14 cellular contexts compared by ENCODE assay signal in genomic region chr2:64737547-64737946, GRCh38.
A peak's percentile ranks its signal among the peaks of the same experiment; 100 is the strongest.
DNase-seq lines count a peak whose midpoint lies in the region; ATAC-seq and TF ChIP-seq lines count a peak whose summit lies in the region.
"Had no signal": no experiment of that assay in that cellular context is flagged by ENCODE, and none has a peak within 500 bp of the region (broad histone marks: within the 10 kb centered on the region; RNA-seq: fewer than 3 reads in every experiment).

No MANE protein-coding gene starts in this region.

- no peak overlapping the region for H3K4me3 Mint-ChIP-seq in activated CD4-positive, alpha-beta T cell treated with anti-CD3 and anti-CD28 coated beads, Interleukin-2, amount 10 ng/mL, durations not matched to agents 7 days and 5 days
- no peak overlapping the region for H3K4me3 Mint-ChIP-seq in T-helper 17 cell

- H3K9me3 Mint-ChIP-seq in activated CD4-positive, alpha-beta T cell treated with anti-CD3 and anti-CD28 coated beads, Interleukin-2, amount 10 ng/mL, durations not matched to agents 7 days and 5 days, result no peaks in the 10 kb centered on the region

- TF ChIP-seq CTCF in coronary artery (IDR thresholded peaks at IDR 0.05), result no peak

- H3K27ac Mint-ChIP-seq in activated CD4-positive, alpha-beta T cell treated with anti-CD3 and anti-CD28 coated beads, Interleukin-2, amount 10 ng/mL, durations not matched to agents 7 days and 5 days, result no peak overlapping the region
- peak overlapping the region; percentile 11 for H3K27ac Mint-ChIP-seq in T-helper 17 cell

- peaks cover 16% of the 10 kb centered on the region for H3K36me3 Mint-ChIP-seq in activated CD4-positive, alpha-beta T cell treated with anti-CD3 and anti-CD28 coated beads, Interleukin-2, amount 10 ng/mL, durations not matched to agents 7 days and 5 days (ENCODE audit: low read depth)
- H3K36me3 Mint-ChIP-seq in T-helper 17 cell (ENCODE audit: low read depth), result no peaks in the 10 kb centered on the region

- no peaks in the 10 kb centered on the region for H3K9me3 ChIP-seq in T-helper 17 cell (ENCODE audit: control insufficient read depth, low read length, poor library complexity, severe bottlenecking)
- H3K9me3 ChIP-seq: A549, gastrocnemius medialis had no signal

- DNase-seq in activated CD4-positive, alpha-beta T cell treated with anti-CD3 and anti-CD28 coated beads, Interleukin-2, amount 10 ng/mL, durations not matched to agents 7 days and 5 days, result peak; percentile 19
- DNase-seq in activated CD4-positive, alpha-beta T cell treated with anti-CD3 and anti-CD28 coated beads, Interleukin-2, amount 50 U/mL, for 48 hours, result no peak
- DNase-seq in T-helper 17 cell (no peak), renal cortical epithelial cell (ENCODE audit: low read depth) (peak; percentile 44), coronary artery (ENCODE audit: low spot score) (no peak), glomerular visceral epithelial cell (ENCODE audit: extremely low spot score) (no peak)
- DNase-seq in activated CD8-positive, alpha-beta memory T cell treated with anti-CD3 and anti-CD28 coated beads for 24 hours, result no peak
- DNase-seq: DND-41; gastrocnemius medialis; NCI-H2081; occipital lobe; stimulated activated naive CD4-positive, alpha-beta T cell treated with Interleukin-2 at 50 U/mL for 16 hours had no signal

- ATAC-seq in GM21786 (IDR thresholded peaks at IDR 0.05; ENCODE audit: unreplicated experiment) (peak; percentile 57), T-helper 17 cell (no peak)
- ATAC-seq: A549, gastrocnemius medialis had no signal

- H3K4me3 ChIP-seq in coronary artery, result no peak overlapping the region
- H3K4me3 ChIP-seq: A549, gastrocnemius medialis had no signal

- H3K27ac ChIP-seq in coronary artery, result no peak overlapping the region
- H3K27ac ChIP-seq: A549, gastrocnemius medialis had no signal

- H3K4me1 Mint-ChIP-seq in activated CD4-positive, alpha-beta T cell treated with anti-CD3 and anti-CD28 coated beads, Interleukin-2, amount 10 ng/mL, durations not matched to agents 7 days and 5 days, result peaks cover 37% of the 10 kb centered on the region
- peaks cover 10% of the 10 kb centered on the region for H3K4me1 Mint-ChIP-seq in T-helper 17 cell

- POLR2A ChIA-PET in activated CD4-positive, alpha-beta T cell treated with anti-CD3 and anti-CD28 coated beads, Interleukin-2, amount 10 ng/mL, durations not matched to agents 7 days and 5 days (lab: Charles Lee), result no interaction called here

- CTCF ChIA-PET in activated CD4-positive, alpha-beta T cell treated with anti-CD3 and anti-CD28 coated beads, Interleukin-2, amount 10 ng/mL, durations not matched to agents 7 days and 5 days (lab: Charles Lee), result interaction anchor here (0.9 to 2.6 kb wide), 11 partner anchors 9 to 83 kb away, joined by 3 to 23 read pairs (median 4); partner anchors contain the start of gene SERTAD2

- H3K27me3 Mint-ChIP-seq in activated CD4-positive, alpha-beta T cell treated with anti-CD3 and anti-CD28 coated beads, Interleukin-2, amount 10 ng/mL, durations not matched to agents 7 days and 5 days, result no peaks in the 10 kb centered on the region
- no peaks in the 10 kb centered on the region for H3K27me3 Mint-ChIP-seq in T-helper 17 cell

Comparison
In these comparisons a context has a peak if more than half of its experiments do, and no peak if none do; other contexts are left out.
1. DNase-seq: peak in activated CD4-positive, alpha-beta T cell treated with anti-CD3 and anti-CD28 coated beads, Interleukin-2, amount 10 ng/mL, durations not matched to agents 7 days and 5 days (single experiment) and renal cortical epithelial cell (single experiment); none in activated CD4-positive, alpha-beta T cell treated with anti-CD3 and anti-CD28 coated beads, Interleukin-2, amount 50 U/mL, for 48 hours (0 of 2), T-helper 17 cell (0 of 3), coronary artery (single experiment), activated CD8-positive, alpha-beta memory T cell treated with anti-CD3 and anti-CD28 coated beads for 24 hours (single experiment) and glomerular visceral epithelial cell (single experiment).